In genomic region chr17:2399572-2400473, GRCh38 we compare ENCODE assay signal across 8 cellular contexts. TPM values are rescaled to one million over a fixed set of nuclear protein-coding genes. Genes with fewer than 3 reads are reported as not detected.
DNase-seq lines count a peak whose midpoint lies in the region; ATAC-seq, FAIRE-seq and TF ChIP-seq lines count a peak whose summit lies in the region.

No MANE protein-coding gene starts in this region.

- peak overlapping the region; percentile 77 for H3K4me3 ChIP-seq in right cardiac atrium (ENCODE audit: low read length)

- peak; percentile 86 for TF ChIP-seq POLR2A in GM12891 (IDR thresholded peaks at IDR 0.05; ENCODE audit: low read depth, low read length)

- H3K9me3 ChIP-seq in right cardiac atrium (ENCODE audit: control insufficient read depth, low read length): no peaks in the 10 kb centered on the region

- FAIRE-seq in GM12891 (lab: Jason Lieb, UNC) (peak; percentile 100), urothelium cell line (lab: Jason Lieb, UNC) (peak; percentile 96)

- DNase-seq in GM12891 (ENCODE audit: insufficient read length, low spot score) (peak; percentile 86), NCI-H1417 (lab: John Stamatoyannopoulos, UW) (peak; percentile 88 to 94 (median 94)), T-helper 2 cell (peak; percentile 84 to 97 (median 92)), anterior cingulate cortex (lab: John Stamatoyannopoulos, UW) (peak; percentile 59 to 97 (median 94)), right cardiac atrium (peak; percentile 97 to 99 (median 98)), pulmonary artery endothelial cell (ENCODE audit: low read depth, low spot score) (peak; percentile 82), urothelium cell line (ENCODE audit: low spot score) (peak; percentile 91)

- intact Hi-C loops in right cardiac atrium (cut with DNase I): no loop called here

- H3K4me1 ChIP-seq in right cardiac atrium (ENCODE audit: control insufficient read depth, insufficient read depth, low read length): peaks cover 22% of the 10 kb centered on the region

- peak overlapping the region; percentile 98 for H3K27ac ChIP-seq in right cardiac atrium (ENCODE audit: low read length)

- WGBS in right cardiac atrium: under 1% methylated on average over 82 of the region's 82 CpGs

- H3K27me3 ChIP-seq in right cardiac atrium (ENCODE audit: control insufficient read depth, insufficient read depth): no peaks in the 10 kb centered on the region

- ATAC-seq in HG02642 (IDR thresholded peaks at IDR 0.05; ENCODE audit: poor library complexity, unreplicated experiment) (peak; percentile 40), right cardiac atrium (peak; percentile 76 to 77)

TF ChIP-seq in GM12891, 5 proteins besides CTCF, POLR2A, EP300 and RAD21:
- TF ChIP-seq POLR2AphosphoS5 (IDR thresholded peaks at IDR 0.05; ENCODE audit: low read depth, low read length) (peak; percentile 89), TAF1 (IDR thresholded peaks at IDR 0.05; ENCODE audit: low read depth, low read length) (peak; percentile 71), POU2F2 (IDR thresholded peaks at IDR 0.05; ENCODE audit: low read depth, low read length) (no peak), PAX5 (IDR thresholded peaks at IDR 0.05; ENCODE audit: insufficient read depth, low read length, severe bottlenecking) (no peak)

RNA-seq across cellular contexts. Expression of gene MNT, which starts 1.0 kb away (rescaled TPM):
- 7.7 TPM for polyA plus RNA-seq in GM12891 (2012; ENCODE audit: low read depth, missing spikeins)
- total RNA-seq in right cardiac atrium: 10 to 100 TPM; 10.5 to 11.8 (median 10.8) TPM
- polyA plus RNA-seq in right cardiac atrium: 6.8 TPM
- total RNA-seq in pulmonary artery endothelial cell: 3.1 and 3.2 TPM in 2 replicates

Comparison
In these comparisons a context has a peak if more than half of its experiments do, and no peak if none do; other contexts are left out.
1. Peak in every context shown above with its lines: DNase-seq, ATAC-seq, H3K4me3 ChIP-seq and H3K27ac ChIP-seq.